ENCODE assay signal across 2 cellular contexts in the genomic region with DNA sequence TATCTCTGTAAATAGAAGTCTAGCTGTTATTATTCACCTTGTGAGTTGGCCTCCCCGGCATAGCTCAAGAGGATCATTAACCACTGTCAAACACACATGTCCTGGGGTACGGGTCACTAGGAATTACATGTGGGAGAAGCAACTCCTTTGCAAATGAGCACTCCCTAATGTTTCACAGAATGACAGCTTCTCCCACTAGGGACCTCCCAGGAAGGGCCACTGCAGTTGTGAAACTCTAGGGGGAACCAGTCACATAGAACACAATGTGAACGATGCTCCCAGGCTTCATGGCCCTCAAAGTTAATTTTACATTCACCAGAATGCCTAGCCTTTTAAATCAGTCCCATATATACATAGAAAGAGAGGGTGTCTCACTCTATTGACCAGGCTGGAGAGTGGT.
A peak's percentile ranks its signal among the peaks of the same experiment; 100 is the strongest.
TF ChIP-seq lines count a peak whose summit lies in the region.

No MANE protein-coding gene starts in this region.

TF ChIP-seq in GM12878, 131 proteins besides CTCF, POLR2A, EP300 and RAD21 (continues in another document):
- TF ChIP-seq STAT3 (IDR thresholded peaks at IDR 0.05; ENCODE audit: low read depth, low read length), result no peak
- TF ChIP-seq, protein P1, sequence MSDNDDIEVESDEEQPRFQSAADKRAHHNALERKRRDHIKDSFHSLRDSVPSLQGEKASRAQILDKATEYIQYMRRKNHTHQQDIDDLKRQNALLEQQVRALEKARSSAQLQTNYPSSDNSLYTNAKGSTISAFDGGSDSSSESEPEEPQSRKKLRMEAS (IDR thresholded peaks at IDR 0.05; ENCODE audit: low read depth, low read length), result no peak
- TF ChIP-seq, protein P2, sequence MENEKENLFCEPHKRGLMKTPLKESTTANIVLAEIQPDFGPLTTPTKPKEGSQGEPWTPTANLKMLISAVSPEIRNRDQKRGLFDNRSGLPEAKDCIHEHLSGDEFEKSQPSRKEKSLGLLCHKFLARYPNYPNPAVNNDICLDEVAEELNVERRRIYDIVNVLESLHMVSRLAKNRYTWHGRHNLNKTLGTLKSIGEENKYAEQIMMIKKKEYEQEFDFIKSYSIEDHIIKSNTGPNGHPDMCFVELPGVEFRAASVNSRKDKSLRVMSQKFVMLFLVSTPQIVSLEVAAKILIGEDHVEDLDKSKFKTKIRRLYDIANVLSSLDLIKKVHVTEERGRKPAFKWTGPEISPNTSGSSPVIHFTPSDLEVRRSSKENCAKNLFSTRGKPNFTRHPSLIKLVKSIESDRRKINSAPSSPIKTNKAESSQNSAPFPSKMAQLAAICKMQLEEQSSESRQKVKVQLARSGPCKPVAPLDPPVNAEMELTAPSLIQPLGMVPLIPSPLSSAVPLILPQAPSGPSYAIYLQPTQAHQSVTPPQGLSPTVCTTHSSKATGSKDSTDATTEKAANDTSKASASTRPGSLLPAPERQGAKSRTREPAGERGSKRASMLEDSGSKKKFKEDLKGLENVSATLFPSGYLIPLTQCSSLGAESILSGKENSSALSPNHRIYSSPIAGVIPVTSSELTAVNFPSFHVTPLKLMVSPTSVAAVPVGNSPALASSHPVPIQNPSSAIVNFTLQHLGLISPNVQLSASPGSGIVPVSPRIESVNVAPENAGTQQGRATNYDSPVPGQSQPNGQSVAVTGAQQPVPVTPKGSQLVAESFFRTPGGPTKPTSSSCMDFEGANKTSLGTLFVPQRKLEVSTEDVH (IDR thresholded peaks at IDR 0.05; ENCODE audit: low read depth, partially characterized antibody), result no peak
- TF ChIP-seq, protein P3, sequence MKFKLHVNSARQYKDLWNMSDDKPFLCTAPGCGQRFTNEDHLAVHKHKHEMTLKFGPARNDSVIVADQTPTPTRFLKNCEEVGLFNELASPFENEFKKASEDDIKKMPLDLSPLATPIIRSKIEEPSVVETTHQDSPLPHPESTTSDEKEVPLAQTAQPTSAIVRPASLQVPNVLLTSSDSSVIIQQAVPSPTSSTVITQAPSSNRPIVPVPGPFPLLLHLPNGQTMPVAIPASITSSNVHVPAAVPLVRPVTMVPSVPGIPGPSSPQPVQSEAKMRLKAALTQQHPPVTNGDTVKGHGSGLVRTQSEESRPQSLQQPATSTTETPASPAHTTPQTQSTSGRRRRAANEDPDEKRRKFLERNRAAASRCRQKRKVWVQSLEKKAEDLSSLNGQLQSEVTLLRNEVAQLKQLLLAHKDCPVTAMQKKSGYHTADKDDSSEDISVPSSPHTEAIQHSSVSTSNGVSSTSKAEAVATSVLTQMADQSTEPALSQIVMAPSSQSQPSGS (IDR thresholded peaks at IDR 0.05; ENCODE audit: low read length), result no peak
- peak; percentile 11 for TF ChIP-seq MEF2B (IDR thresholded peaks at IDR 0.05; ENCODE audit: partially characterized antibody, poor library complexity, severe bottlenecking)
- TF ChIP-seq SREBF1 (IDR thresholded peaks at IDR 0.05; ENCODE audit: low read length), result no peak
- TF ChIP-seq ZNF622 (IDR thresholded peaks at IDR 0.05), result no peak
- TF ChIP-seq, protein P4, sequence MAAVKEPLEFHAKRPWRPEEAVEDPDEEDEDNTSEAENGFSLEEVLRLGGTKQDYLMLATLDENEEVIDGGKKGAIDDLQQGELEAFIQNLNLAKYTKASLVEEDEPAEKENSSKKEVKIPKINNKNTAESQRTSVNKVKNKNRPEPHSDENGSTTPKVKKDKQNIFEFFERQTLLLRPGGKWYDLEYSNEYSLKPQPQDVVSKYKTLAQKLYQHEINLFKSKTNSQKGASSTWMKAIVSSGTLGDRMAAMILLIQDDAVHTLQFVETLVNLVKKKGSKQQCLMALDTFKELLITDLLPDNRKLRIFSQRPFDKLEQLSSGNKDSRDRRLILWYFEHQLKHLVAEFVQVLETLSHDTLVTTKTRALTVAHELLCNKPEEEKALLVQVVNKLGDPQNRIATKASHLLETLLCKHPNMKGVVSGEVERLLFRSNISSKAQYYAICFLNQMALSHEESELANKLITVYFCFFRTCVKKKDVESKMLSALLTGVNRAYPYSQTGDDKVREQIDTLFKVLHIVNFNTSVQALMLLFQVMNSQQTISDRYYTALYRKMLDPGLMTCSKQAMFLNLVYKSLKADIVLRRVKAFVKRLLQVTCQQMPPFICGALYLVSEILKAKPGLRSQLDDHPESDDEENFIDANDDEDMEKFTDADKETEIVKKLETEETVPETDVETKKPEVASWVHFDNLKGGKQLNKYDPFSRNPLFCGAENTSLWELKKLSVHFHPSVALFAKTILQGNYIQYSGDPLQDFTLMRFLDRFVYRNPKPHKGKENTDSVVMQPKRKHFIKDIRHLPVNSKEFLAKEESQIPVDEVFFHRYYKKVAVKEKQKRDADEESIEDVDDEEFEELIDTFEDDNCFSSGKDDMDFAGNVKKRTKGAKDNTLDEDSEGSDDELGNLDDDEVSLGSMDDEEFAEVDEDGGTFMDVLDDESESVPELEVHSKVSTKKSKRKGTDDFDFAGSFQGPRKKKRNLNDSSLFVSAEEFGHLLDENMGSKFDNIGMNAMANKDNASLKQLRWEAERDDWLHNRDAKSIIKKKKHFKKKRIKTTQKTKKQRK (IDR thresholded peaks at IDR 0.05; ENCODE audit: low read depth, low read length), result no peak
- no peak for TF ChIP-seq CEBPB (IDR thresholded peaks at IDR 0.05; ENCODE audit: borderline replicate concordance in 1 of 2, low read depth in 2 of 2, low read length in 2 of 2)
- no peak for TF ChIP-seq ZSCAN29 (IDR thresholded peaks at IDR 0.05)
- TF ChIP-seq, protein P5, sequence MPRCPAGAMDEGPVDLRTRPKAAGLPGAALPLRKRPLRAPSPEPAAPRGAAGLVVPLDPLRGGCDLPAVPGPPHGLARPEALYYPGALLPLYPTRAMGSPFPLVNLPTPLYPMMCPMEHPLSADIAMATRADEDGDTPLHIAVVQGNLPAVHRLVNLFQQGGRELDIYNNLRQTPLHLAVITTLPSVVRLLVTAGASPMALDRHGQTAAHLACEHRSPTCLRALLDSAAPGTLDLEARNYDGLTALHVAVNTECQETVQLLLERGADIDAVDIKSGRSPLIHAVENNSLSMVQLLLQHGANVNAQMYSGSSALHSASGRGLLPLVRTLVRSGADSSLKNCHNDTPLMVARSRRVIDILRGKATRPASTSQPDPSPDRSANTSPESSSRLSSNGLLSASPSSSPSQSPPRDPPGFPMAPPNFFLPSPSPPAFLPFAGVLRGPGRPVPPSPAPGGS (IDR thresholded peaks at IDR 0.05; ENCODE audit: borderline replicate concordance, insufficient read depth, low read depth, low read length, poor library complexity, severe bottlenecking), result no peak
- TF ChIP-seq MYB (IDR thresholded peaks at IDR 0.05; ENCODE audit: borderline replicate concordance, low read depth, low read length), result no peak
- TF ChIP-seq, protein P6, sequence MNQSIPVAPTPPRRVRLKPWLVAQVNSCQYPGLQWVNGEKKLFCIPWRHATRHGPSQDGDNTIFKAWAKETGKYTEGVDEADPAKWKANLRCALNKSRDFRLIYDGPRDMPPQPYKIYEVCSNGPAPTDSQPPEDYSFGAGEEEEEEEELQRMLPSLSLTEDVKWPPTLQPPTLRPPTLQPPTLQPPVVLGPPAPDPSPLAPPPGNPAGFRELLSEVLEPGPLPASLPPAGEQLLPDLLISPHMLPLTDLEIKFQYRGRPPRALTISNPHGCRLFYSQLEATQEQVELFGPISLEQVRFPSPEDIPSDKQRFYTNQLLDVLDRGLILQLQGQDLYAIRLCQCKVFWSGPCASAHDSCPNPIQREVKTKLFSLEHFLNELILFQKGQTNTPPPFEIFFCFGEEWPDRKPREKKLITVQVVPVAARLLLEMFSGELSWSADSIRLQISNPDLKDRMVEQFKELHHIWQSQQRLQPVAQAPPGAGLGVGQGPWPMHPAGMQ (IDR thresholded peaks at IDR 0.05; ENCODE audit: borderline replicate concordance), result no peak
- TF ChIP-seq IRF4 (IDR thresholded peaks at IDR 0.05; ENCODE audit: low read depth, low read length), result 0 out of 2 replicates have a peak, but pooled peaks have one; percentile 18

TF ChIP-seq in liver, 16 proteins besides CTCF, POLR2A, EP300 and RAD21:
- TF ChIP-seq SP1 (IDR thresholded peaks at IDR 0.05), result peak; percentile 34
- TF ChIP-seq, protein P7, sequence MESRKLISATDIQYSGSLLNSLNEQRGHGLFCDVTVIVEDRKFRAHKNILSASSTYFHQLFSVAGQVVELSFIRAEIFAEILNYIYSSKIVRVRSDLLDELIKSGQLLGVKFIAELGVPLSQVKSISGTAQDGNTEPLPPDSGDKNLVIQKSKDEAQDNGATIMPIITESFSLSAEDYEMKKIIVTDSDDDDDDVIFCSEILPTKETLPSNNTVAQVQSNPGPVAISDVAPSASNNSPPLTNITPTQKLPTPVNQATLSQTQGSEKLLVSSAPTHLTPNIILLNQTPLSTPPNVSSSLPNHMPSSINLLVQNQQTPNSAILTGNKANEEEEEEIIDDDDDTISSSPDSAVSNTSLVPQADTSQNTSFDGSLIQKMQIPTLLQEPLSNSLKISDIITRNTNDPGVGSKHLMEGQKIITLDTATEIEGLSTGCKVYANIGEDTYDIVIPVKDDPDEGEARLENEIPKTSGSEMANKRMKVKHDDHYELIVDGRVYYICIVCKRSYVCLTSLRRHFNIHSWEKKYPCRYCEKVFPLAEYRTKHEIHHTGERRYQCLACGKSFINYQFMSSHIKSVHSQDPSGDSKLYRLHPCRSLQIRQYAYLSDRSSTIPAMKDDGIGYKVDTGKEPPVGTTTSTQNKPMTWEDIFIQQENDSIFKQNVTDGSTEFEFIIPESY (IDR thresholded peaks at IDR 0.05), result no peak
